2 cellular contexts compared by ENCODE assay signal in the genomic region with DNA sequence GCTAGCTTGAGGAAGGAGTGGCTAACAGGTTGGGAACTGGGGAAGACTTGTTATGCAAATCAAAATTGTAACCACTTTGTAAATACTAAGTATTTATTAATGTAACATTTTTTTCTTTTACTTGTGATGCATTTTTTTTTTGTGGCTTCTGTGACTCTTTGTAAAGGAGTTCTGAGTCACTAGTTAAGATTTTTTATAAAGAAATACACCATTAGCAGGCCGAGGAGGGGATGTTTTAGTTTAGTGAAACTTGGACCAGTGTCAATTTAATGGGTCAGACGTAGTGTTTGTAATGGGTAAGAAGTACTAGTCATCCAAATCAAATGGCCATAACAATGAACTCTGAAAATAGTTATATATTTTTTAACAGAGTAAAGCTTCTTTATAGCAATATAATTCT.
TF ChIP-seq lines count a peak whose summit lies in the region.

No MANE protein-coding gene starts in this region.

TF ChIP-seq in endothelial cell of umbilical vein, 7 proteins besides CTCF, POLR2A, EP300 and RAD21:
- TF ChIP-seq, protein P1, sequence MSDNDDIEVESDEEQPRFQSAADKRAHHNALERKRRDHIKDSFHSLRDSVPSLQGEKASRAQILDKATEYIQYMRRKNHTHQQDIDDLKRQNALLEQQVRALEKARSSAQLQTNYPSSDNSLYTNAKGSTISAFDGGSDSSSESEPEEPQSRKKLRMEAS (IDR thresholded peaks at IDR 0.05; ENCODE audit: insufficient read depth, insufficient read length), result no peak
- peak; percentile 24 for TF ChIP-seq FOS (IDR thresholded peaks at IDR 0.05; ENCODE audit: borderline replicate concordance, insufficient read depth, low read length)

TF ChIP-seq in HepG2, 621 proteins besides CTCF, POLR2A, EP300 and RAD21:
- TF ChIP-seq PHF20 (CRISPR knock-in tag; IDR thresholded peaks at IDR 0.05) (no peak), ZNF781 (CRISPR knock-in tag; IDR thresholded peaks at IDR 0.05; ENCODE audit: borderline replicate concordance, not compliant biosample characterization) (no peak), HNRNPLL (IDR thresholded peaks at IDR 0.05; ENCODE audit: low read depth, low read length, poor library complexity, severe bottlenecking) (no peak)
- TF ChIP-seq, protein P2, sequence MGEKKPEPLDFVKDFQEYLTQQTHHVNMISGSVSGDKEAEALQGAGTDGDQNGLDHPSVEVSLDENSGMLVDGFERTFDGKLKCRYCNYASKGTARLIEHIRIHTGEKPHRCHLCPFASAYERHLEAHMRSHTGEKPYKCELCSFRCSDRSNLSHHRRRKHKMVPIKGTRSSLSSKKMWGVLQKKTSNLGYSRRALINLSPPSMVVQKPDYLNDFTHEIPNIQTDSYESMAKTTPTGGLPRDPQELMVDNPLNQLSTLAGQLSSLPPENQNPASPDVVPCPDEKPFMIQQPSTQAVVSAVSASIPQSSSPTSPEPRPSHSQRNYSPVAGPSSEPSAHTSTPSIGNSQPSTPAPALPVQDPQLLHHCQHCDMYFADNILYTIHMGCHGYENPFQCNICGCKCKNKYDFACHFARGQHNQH (CRISPR knock-in tag; IDR thresholded peaks at IDR 0.05), result no peak
